10 cellular contexts compared by ENCODE assay signal in the genomic region with DNA sequence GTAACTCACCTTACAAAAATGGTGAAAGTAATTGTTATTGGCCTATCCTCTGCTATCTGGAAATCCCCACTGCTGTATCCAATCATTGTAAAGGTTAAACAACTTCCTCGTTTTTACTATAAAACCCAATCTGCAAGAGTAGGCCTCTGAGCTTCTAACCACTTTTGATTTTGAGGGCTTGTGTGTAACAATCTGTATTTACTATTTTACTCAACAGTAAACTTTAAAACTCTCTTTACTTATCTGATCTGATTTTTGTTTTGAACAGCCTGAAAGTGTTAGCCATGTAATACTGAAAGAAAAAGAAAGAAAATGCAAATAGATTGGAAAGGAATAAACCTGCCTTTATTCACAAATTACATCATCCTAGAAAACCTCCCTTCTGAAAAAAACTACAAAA.
A peak's percentile ranks its signal among the peaks of the same experiment; 100 is the strongest.
DNase-seq lines count a peak whose midpoint lies in the region; ATAC-seq and TF ChIP-seq lines count a peak whose summit lies in the region.
"Had no signal": no experiment of that assay in that cellular context is flagged by ENCODE, and none has a peak within 500 bp of the region (broad histone marks: within the 10 kb centered on the region; RNA-seq: fewer than 3 reads in every experiment).

No MANE protein-coding gene starts in this region.

- BruUV-seq in Caco-2 (replicated peaks; lab: Mats Ljungman, UMichigan) = no TSS peak

- H3K4me3 Mint-ChIP-seq in activated CD4-positive, alpha-beta memory T cell treated with anti-CD3 and anti-CD28 coated beads for 36 hours = peak overlapping the region; percentile 46
- H3K4me3 Mint-ChIP-seq in Caco-2 (ENCODE audit: unreplicated experiment) = no peak overlapping the region

- POLR2A ChIA-PET in activated CD4-positive, alpha-beta memory T cell treated with anti-CD3 and anti-CD28 coated beads for 36 hours (lab: Charles Lee) = no interaction called here
- POLR2A ChIA-PET in Caco-2 (lab: Charles Lee) = no interaction called here

- H3K27me3 Mint-ChIP-seq in activated CD4-positive, alpha-beta memory T cell treated with anti-CD3 and anti-CD28 coated beads for 36 hours = no peaks in the 10 kb centered on the region
- H3K27me3 Mint-ChIP-seq in Caco-2 (ENCODE audit: insufficient read depth, unreplicated experiment) = no peaks in the 10 kb centered on the region

- H3K36me3 ChIP-seq in GM06990 (ENCODE audit: control insufficient read depth, insufficient read depth, low read length) (no peaks in the 10 kb centered on the region), Caco-2 (ENCODE audit: control insufficient read depth, insufficient read depth, low read length) (no peaks in the 10 kb centered on the region)
- H3K36me3 ChIP-seq: spleen had no signal

- peak; percentile 25 for DNase-seq in GM06990 (ENCODE audit: extremely low read depth, insufficient read length)
- no peak for DNase-seq in activated CD4-positive, alpha-beta memory T cell treated with anti-CD3 and anti-CD28 coated beads for 36 hours
- no peak for DNase-seq in hypothalamus (lab: John Stamatoyannopoulos, UW)
- DNase-seq in caudate nucleus (lab: John Stamatoyannopoulos, UW) = no peak
- no peak for DNase-seq in Caco-2
- DNase-seq in HPDE6-E6E7 (ENCODE audit: extremely low spot score) = no peak
- DNase-seq: Calu3, spleen had no signal

- H3K4me3 ChIP-seq in GM06990 (replicated peaks; ENCODE audit: low read depth, low read length) (no peak overlapping the region), Caco-2 (ENCODE audit: low read depth, low read length) (no peak overlapping the region)
- H3K4me3 ChIP-seq: spleen had no signal

- no peak overlapping the region for H3K27ac ChIP-seq in caudate nucleus (ENCODE audit: low read depth, low read length)
- H3K27ac ChIP-seq: spleen had no signal

- H3K9me3 Mint-ChIP-seq in activated CD4-positive, alpha-beta memory T cell treated with anti-CD3 and anti-CD28 coated beads for 36 hours = no peaks in the 10 kb centered on the region
- H3K9me3 Mint-ChIP-seq in Caco-2 (ENCODE audit: unreplicated experiment) = no peaks in the 10 kb centered on the region

- peak; percentile 90 for ATAC-seq in GM19372 (IDR thresholded peaks at IDR 0.05; ENCODE audit: low read depth, unreplicated experiment)
- ATAC-seq in HG03045 (IDR thresholded peaks at IDR 0.05; ENCODE audit: unreplicated experiment) = peak; percentile 96

- no peak for TF ChIP-seq CTCF in GM06990 (IDR thresholded peaks at IDR 0.05; ENCODE audit: insufficient read depth, low read length, poor library complexity, severe bottlenecking)
- no peak for TF ChIP-seq CTCF in Caco-2 (IDR thresholded peaks at IDR 0.05; ENCODE audit: insufficient read depth in 1 of 2, low read depth in 1 of 2, low read length in 1 of 2, severe bottlenecking in 1 of 2, unreplicated experiment in 1 of 2)

- H3K4me1 ChIP-seq in Caco-2 = no peaks in the 10 kb centered on the region

- peaks cover 5% of the 10 kb centered on the region for H3K36me3 Mint-ChIP-seq in activated CD4-positive, alpha-beta memory T cell treated with anti-CD3 and anti-CD28 coated beads for 36 hours
- H3K36me3 Mint-ChIP-seq in Caco-2 (ENCODE audit: insufficient read depth, unreplicated experiment) = no peaks in the 10 kb centered on the region

- no peaks in the 10 kb centered on the region for H3K9me3 ChIP-seq in Caco-2
- H3K9me3 ChIP-seq: spleen had no signal

- intact Hi-C loops in activated CD4-positive, alpha-beta memory T cell treated with anti-CD3 and anti-CD28 coated beads for 36 hours (cut with micrococcal nuclease) = loop anchor here (1.0 to 10.0 kb wide), 9 partner anchors 8 to 839 kb away; partner anchors contain the start of genes MMAA and SLC10A7
- intact Hi-C loops in Caco-2 (cut with micrococcal nuclease; ENCODE audit: unreplicated experiment) = no loop called here

- H3K4me1 Mint-ChIP-seq in activated CD4-positive, alpha-beta memory T cell treated with anti-CD3 and anti-CD28 coated beads for 36 hours (ENCODE audit: low read depth) = peaks cover 17% of the 10 kb centered on the region
- no peaks in the 10 kb centered on the region for H3K4me1 Mint-ChIP-seq in Caco-2 (ENCODE audit: low read depth, unreplicated experiment)

- no peaks in the 10 kb centered on the region for H3K27me3 ChIP-seq in GM06990 (replicated peaks; ENCODE audit: control insufficient read depth, insufficient read depth, low read length)
- no peaks in the 10 kb centered on the region for H3K27me3 ChIP-seq in Caco-2 (replicated peaks; ENCODE audit: control insufficient read depth, insufficient read depth, low read length)
- H3K27me3 ChIP-seq: spleen had no signal

- CTCF ChIA-PET in activated CD4-positive, alpha-beta memory T cell treated with anti-CD3 and anti-CD28 coated beads for 36 hours (lab: Charles Lee) = no interaction called here
- CTCF ChIA-PET in Caco-2 (lab: Charles Lee) = no interaction called here

- H3K27ac Mint-ChIP-seq in activated CD4-positive, alpha-beta memory T cell treated with anti-CD3 and anti-CD28 coated beads for 36 hours = peak overlapping the region; percentile 89
- H3K27ac Mint-ChIP-seq in Caco-2 (ENCODE audit: unreplicated experiment) = no peak overlapping the region
